Comparison of ENCODE assay signal across 1 cellular context in genomic region chr10:32253821-32254220, GRCh38.
TF ChIP-seq lines count a peak whose summit lies in the region.

No MANE protein-coding gene starts in this region.

TF ChIP-seq in HCT116, 20 proteins besides CTCF, POLR2A, EP300 and RAD21 (continued from another document):
- TF ChIP-seq REST (IDR thresholded peaks at IDR 0.05; ENCODE audit: low read depth) (no peak), SIN3A (IDR thresholded peaks at IDR 0.05; ENCODE audit: low read depth) (no peak), JUND (IDR thresholded peaks at IDR 0.05) (no peak), SRF (IDR thresholded peaks at IDR 0.05; ENCODE audit: low read depth) (no peak), EZH2phosphoT487 (IDR thresholded peaks at IDR 0.05; ENCODE audit: borderline replicate concordance) (no peak), POLR2AphosphoS5 (IDR thresholded peaks at IDR 0.05; ENCODE audit: low read depth, low read length) (no peak), ZFX (IDR thresholded peaks at IDR 0.05) (no peak), CBX3 (IDR thresholded peaks at IDR 0.05; ENCODE audit: low read depth) (no peak), EGR1 (IDR thresholded peaks at IDR 0.05; ENCODE audit: low read depth) (no peak), FOSL1 (IDR thresholded peaks at IDR 0.05; ENCODE audit: low read depth) (no peak), ZNF274 (IDR thresholded peaks at IDR 0.05; ENCODE audit: low read depth, low read length) (no peak), ELF1 (IDR thresholded peaks at IDR 0.05; ENCODE audit: borderline replicate concordance, low read depth) (no peak), SP1 (IDR thresholded peaks at IDR 0.05; ENCODE audit: low read depth) (no peak)
- TF ChIP-seq, protein P1, sequence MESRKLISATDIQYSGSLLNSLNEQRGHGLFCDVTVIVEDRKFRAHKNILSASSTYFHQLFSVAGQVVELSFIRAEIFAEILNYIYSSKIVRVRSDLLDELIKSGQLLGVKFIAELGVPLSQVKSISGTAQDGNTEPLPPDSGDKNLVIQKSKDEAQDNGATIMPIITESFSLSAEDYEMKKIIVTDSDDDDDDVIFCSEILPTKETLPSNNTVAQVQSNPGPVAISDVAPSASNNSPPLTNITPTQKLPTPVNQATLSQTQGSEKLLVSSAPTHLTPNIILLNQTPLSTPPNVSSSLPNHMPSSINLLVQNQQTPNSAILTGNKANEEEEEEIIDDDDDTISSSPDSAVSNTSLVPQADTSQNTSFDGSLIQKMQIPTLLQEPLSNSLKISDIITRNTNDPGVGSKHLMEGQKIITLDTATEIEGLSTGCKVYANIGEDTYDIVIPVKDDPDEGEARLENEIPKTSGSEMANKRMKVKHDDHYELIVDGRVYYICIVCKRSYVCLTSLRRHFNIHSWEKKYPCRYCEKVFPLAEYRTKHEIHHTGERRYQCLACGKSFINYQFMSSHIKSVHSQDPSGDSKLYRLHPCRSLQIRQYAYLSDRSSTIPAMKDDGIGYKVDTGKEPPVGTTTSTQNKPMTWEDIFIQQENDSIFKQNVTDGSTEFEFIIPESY (IDR thresholded peaks at IDR 0.05; ENCODE audit: extremely low read depth, insufficient replicate concordance, low read length) = no peak
